Comparison of ENCODE assay signal across 1 cellular context in the genomic region with DNA sequence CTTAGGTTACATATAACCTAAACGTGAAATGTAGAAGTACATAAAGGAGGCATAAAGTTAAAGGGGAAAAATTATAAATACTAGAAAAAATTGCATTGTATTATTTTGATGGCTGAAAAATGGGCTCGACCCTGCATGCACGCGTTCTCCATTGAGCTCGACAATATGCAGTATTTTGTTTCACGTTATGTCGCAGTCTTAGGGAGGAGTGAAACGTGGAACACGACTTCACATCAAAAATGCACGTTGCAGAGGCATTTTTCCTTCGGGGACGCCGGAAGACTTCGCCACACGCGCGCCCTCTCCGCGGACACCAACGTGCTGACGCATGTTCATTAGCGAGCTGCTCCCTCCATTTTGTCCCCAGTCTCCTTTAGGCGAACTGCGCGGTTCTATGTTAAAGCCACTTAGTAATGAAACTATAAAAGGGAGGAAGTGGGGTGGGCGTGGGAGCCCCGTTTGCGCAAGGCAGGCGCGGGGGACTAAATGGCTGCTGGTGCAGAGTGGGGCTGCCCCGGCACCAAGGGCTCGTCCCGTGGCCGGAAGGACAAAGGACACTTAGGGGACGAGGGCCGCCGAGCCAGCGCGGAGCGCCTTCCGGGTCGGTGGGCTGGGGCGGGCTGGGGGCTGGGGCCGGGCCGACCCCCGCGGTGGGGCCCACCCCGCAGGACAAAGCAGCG.
TF ChIP-seq lines count a peak whose summit lies in the region.

No MANE protein-coding gene starts in this region.

TF ChIP-seq in HepG2, 621 proteins besides CTCF, POLR2A, EP300 and RAD21 (continued from another document and continues in another):
- TF ChIP-seq ZNF710 (CRISPR knock-in tag; IDR thresholded peaks at IDR 0.05; ENCODE audit: borderline replicate concordance) = peak; percentile 69
- peak; percentile 51 for TF ChIP-seq ASH2L (IDR thresholded peaks at IDR 0.05; ENCODE audit: insufficient read length, low read depth, low read length)
- no peak for TF ChIP-seq NFIC (IDR thresholded peaks at IDR 0.05; ENCODE audit: low read length)
- TF ChIP-seq ZEB1 (IDR thresholded peaks at IDR 0.05; ENCODE audit: insufficient replicate concordance, low read depth) = peak; percentile 74
- peak; percentile 87 for TF ChIP-seq PCBP1 (IDR thresholded peaks at IDR 0.05; ENCODE audit: borderline replicate concordance, low read depth, low read length)
- peak; percentile 60; the same call in 1 of the 2 replicates for TF ChIP-seq ZNF772 (CRISPR knock-in tag; IDR thresholded peaks at IDR 0.05)
- TF ChIP-seq ZC3H13 (CRISPR knock-in tag; IDR thresholded peaks at IDR 0.05) = 0 out of 2 replicates have a peak, but pooled peaks have one; percentile 18
- no peak for TF ChIP-seq ZNF546 (CRISPR knock-in tag; conservative IDR thresholded peaks at IDR 0.05)
- TF ChIP-seq ISX (CRISPR knock-in tag; conservative IDR thresholded peaks at IDR 0.05) = 0 out of 2 replicates have a peak, but pooled peaks have one; percentile 19
- no peak for TF ChIP-seq FOXK2 (IDR thresholded peaks at IDR 0.05)
- peak; percentile 57; the same call in 1 of the 2 replicates for TF ChIP-seq UBTF (CRISPR knock-in tag; IDR thresholded peaks at IDR 0.05)
- no peak for TF ChIP-seq IKZF1 (IDR thresholded peaks at IDR 0.05)
- peak; percentile 53; the same call in 1 of the 2 replicates for TF ChIP-seq MEIS1 (CRISPR knock-in tag; IDR thresholded peaks at IDR 0.05; ENCODE audit: borderline replicate concordance)
- TF ChIP-seq, protein P1, sequence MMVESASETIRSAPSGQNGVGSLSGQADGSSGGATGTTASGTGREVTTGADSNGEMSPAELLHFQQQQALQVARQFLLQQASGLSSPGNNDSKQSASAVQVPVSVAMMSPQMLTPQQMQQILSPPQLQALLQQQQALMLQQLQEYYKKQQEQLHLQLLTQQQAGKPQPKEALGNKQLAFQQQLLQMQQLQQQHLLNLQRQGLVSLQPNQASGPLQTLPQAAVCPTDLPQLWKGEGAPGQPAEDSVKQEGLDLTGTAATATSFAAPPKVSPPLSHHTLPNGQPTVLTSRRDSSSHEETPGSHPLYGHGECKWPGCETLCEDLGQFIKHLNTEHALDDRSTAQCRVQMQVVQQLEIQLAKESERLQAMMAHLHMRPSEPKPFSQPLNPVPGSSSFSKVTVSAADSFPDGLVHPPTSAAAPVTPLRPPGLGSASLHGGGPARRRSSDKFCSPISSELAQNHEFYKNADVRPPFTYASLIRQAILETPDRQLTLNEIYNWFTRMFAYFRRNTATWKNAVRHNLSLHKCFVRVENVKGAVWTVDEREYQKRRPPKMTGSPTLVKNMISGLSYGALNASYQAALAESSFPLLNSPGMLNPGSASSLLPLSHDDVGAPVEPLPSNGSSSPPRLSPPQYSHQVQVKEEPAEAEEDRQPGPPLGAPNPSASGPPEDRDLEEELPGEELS (CRISPR knock-in tag; IDR thresholded peaks at IDR 0.05) = peak; percentile 60
- TF ChIP-seq, protein P2, sequence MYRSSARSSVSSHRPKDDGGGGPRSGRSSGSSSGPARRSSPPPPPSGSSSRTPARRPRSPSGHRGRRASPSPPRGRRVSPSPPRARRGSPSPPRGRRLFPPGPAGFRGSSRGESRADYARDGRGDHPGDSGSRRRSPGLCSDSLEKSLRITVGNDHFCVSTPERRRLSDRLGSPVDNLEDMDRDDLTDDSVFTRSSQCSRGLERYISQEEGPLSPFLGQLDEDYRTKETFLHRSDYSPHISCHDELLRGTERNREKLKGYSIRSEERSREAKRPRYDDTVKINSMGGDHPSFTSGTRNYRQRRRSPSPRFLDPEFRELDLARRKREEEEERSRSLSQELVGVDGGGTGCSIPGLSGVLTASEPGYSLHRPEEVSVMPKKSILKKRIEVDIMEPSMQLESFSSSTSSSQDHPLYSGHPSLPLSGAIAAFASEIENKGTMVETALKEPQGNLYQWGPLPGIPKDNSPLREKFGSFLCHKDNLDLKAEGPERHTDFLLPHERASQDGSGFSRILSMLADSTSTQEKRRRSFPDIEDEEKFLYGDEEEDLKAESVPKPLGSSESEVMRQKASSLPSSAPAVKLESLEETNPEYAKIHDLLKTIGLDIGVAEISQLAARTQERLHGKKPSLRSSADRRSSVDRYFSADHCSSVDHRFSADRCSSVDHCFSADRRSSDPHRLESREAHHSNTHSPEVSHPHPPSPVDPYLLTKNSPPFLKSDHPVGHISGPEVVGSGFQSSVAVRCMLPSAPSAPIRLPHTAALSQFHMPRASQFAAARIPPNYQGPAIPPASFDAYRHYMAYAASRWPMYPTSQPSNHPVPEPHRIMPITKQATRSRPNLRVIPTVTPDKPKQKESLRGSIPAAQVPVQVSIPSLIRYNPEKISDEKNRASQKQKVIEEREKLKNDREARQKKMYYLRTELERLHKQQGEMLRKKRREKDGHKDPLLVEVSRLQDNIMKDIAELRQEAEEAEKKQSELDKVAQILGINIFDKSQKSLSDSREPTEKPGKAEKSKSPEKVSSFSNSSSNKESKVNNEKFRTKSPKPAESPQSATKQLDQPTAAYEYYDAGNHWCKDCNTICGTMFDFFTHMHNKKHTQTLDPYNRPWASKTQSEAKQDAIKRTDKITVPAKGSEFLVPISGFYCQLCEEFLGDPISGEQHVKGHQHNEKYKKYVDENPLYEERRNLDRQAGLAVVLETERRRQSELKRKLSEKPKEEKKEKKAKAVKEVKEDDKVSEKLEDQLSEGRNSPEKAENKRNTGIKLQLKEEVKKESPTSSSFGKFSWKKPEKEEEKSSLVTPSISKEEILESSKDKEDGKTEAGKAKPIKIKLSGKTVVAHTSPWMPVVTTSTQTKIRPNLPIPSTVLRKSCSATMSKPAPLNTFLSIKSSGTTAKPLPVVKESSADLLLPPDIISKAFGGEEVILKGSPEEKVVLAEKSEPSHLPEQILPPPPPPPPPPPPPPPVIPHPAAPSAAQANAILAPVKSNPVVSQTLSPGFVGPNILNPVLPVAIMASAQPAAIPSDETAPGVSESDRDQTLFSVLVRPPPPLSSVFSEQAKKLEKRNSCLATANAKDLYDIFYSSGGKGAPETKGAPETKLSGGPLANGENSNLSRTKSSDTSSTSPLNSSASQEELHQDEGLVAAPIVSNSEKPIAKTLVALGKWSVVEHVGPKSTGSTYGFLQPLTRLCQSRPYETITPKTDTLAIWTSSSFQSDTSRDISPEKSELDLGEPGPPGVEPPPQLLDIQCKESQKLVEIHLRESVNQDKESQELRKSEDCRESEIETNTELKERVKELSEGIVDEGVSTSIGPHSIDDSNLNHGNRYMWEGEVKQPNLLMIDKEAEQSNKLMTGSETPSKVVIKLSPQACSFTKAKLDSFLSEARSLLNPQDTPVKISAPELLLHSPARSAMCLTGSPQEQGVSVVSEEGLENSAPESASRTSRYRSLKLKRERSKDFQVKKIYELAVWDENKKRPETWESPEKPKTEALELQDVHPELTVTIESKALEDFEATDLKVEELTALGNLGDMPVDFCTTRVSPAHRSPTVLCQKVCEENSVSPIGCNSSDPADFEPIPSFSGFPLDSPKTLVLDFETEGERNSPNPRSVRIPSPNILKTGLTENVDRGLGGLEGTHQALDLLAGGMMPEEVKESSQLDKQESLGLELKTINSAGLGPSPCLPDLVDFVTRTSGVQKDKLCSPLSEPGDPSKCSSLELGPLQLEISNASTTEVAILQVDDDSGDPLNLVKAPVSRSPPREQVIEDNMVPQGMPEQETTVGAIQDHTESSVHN (CRISPR knock-in tag; IDR thresholded peaks at IDR 0.05) = no peak
- peak; percentile 73 for TF ChIP-seq ZMYM4 (CRISPR knock-in tag; IDR thresholded peaks at IDR 0.05)
- no peak; the same call in 1 of the 2 replicates for TF ChIP-seq FOXO1 (CRISPR knock-in tag; IDR thresholded peaks at IDR 0.05)
- TF ChIP-seq, protein P3, sequence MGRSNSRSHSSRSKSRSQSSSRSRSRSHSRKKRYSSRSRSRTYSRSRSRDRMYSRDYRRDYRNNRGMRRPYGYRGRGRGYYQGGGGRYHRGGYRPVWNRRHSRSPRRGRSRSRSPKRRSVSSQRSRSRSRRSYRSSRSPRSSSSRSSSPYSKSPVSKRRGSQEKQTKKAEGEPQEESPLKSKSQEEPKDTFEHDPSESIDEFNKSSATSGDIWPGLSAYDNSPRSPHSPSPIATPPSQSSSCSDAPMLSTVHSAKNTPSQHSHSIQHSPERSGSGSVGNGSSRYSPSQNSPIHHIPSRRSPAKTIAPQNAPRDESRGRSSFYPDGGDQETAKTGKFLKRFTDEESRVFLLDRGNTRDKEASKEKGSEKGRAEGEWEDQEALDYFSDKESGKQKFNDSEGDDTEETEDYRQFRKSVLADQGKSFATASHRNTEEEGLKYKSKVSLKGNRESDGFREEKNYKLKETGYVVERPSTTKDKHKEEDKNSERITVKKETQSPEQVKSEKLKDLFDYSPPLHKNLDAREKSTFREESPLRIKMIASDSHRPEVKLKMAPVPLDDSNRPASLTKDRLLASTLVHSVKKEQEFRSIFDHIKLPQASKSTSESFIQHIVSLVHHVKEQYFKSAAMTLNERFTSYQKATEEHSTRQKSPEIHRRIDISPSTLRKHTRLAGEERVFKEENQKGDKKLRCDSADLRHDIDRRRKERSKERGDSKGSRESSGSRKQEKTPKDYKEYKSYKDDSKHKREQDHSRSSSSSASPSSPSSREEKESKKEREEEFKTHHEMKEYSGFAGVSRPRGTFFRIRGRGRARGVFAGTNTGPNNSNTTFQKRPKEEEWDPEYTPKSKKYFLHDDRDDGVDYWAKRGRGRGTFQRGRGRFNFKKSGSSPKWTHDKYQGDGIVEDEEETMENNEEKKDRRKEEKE (IDR thresholded peaks at IDR 0.05) = no peak
- peak; percentile 55; the same call in 1 of the 2 replicates for TF ChIP-seq MLLT10 (CRISPR knock-in tag; IDR thresholded peaks at IDR 0.05)
- TF ChIP-seq RBFOX2 (IDR thresholded peaks at IDR 0.05; ENCODE audit: low read depth, low read length) = peak; percentile 96
- TF ChIP-seq, protein P4, sequence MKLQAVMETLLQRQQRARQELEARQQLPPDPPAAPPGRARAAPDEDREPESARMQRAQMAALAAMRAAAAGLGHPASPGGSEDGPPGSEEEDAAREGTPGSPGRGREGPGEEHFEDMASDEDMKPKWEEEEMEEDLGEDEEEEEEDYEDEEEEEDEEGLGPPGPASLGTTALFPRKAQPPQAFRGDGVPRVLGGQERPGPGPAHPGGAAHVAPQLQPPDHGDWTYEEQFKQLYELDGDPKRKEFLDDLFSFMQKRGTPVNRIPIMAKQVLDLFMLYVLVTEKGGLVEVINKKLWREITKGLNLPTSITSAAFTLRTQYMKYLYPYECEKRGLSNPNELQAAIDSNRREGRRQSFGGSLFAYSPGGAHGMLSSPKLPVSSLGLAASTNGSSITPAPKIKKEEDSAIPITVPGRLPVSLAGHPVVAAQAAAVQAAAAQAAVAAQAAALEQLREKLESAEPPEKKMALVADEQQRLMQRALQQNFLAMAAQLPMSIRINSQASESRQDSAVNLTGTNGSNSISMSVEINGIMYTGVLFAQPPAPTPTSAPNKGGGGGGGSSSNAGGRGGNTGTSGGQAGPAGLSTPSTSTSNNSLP (IDR thresholded peaks at IDR 0.05; ENCODE audit: low read depth, low read length) = no peak
- TF ChIP-seq ZSCAN9 (CRISPR knock-in tag; IDR thresholded peaks at IDR 0.05; ENCODE audit: borderline replicate concordance) = peak; percentile 61
- no peak for TF ChIP-seq HMGA1 (CRISPR knock-in tag; conservative IDR thresholded peaks at IDR 0.05)
- peak; percentile 78; the same call in 1 of the 2 replicates for TF ChIP-seq ZNF614 (CRISPR knock-in tag; IDR thresholded peaks at IDR 0.05; ENCODE audit: borderline replicate concordance)
- peak; percentile 67 for TF ChIP-seq ZNF331 (CRISPR knock-in tag; IDR thresholded peaks at IDR 0.05)
- TF ChIP-seq ZNF564 (CRISPR knock-in tag; IDR thresholded peaks at IDR 0.05) = no peak; the same call in 1 of the 2 replicates
- TF ChIP-seq, protein P5, sequence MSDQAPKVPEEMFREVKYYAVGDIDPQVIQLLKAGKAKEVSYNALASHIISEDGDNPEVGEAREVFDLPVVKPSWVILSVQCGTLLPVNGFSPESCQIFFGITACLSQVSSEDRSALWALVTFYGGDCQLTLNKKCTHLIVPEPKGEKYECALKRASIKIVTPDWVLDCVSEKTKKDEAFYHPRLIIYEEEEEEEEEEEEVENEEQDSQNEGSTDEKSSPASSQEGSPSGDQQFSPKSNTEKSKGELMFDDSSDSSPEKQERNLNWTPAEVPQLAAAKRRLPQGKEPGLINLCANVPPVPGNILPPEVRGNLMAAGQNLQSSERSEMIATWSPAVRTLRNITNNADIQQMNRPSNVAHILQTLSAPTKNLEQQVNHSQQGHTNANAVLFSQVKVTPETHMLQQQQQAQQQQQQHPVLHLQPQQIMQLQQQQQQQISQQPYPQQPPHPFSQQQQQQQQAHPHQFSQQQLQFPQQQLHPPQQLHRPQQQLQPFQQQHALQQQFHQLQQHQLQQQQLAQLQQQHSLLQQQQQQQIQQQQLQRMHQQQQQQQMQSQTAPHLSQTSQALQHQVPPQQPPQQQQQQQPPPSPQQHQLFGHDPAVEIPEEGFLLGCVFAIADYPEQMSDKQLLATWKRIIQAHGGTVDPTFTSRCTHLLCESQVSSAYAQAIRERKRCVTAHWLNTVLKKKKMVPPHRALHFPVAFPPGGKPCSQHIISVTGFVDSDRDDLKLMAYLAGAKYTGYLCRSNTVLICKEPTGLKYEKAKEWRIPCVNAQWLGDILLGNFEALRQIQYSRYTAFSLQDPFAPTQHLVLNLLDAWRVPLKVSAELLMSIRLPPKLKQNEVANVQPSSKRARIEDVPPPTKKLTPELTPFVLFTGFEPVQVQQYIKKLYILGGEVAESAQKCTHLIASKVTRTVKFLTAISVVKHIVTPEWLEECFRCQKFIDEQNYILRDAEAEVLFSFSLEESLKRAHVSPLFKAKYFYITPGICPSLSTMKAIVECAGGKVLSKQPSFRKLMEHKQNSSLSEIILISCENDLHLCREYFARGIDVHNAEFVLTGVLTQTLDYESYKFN (CRISPR knock-in tag; conservative IDR thresholded peaks at IDR 0.05) = peak; percentile 87
- peak; percentile 10 for TF ChIP-seq HNRNPK (IDR thresholded peaks at IDR 0.05; ENCODE audit: low read depth, low read length, poor library complexity, severe bottlenecking)
